11 cellular contexts compared by ENCODE assay signal in the genomic region with DNA sequence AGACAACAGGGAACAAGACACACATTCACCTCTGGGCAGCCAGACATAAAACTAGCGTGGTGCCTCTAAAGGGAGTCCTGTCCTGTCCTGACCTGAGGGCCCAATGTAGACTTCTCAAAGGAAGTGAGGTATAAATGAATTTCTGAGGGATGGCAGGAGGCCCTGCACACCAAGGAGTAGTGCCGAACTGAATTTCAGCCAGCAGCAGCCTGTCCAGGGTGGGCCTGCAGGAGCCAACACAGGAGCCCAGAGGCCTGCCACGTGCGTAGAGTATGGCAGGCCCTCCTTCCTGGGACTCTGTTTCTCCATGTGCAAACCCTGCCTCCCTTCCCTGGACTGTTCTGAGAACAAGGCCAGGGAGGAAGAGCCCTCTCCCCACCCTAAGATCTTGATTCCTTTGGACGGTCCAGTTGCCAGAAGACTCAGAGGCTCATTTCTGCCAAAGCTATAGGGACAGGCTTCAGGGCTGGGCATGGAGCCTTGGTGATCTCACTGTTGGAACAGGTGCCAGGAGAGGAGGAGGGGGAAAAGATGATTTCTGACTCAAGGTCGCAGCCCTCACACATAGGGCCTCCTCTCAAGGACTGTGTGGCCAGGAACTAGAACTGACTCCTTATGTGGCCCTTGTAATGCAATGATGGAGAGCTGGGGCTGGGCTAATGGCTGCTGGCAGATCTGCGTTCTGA. TPM values are rescaled to one million over a fixed set of nuclear protein-coding genes. Genes with fewer than 3 reads are reported as not detected.
DNase-seq lines count a peak whose midpoint lies in the region; ATAC-seq lines count a peak whose summit lies in the region.
"Had no signal": no experiment of that assay in that cellular context is flagged by ENCODE, and none has a peak within 500 bp of the region (broad histone marks: within the 10 kb centered on the region; RNA-seq: fewer than 3 reads in every experiment).

No MANE protein-coding gene starts in this region.

- H3K36me3 ChIP-seq in GM23248 (ENCODE audit: low read depth) (no peaks in the 10 kb centered on the region), adipocyte (ENCODE audit: control insufficient read depth, insufficient read depth, low read length, severe bottlenecking) (no peaks in the 10 kb centered on the region), rectal smooth muscle tissue (ENCODE audit: control insufficient read depth, insufficient read depth, low read length) (no peaks in the 10 kb centered on the region)
- H3K36me3 ChIP-seq: SJSA1 had no signal

- H3K27me3 ChIP-seq in GM23248 (replicated peaks; ENCODE audit: insufficient read depth), result no peaks in the 10 kb centered on the region
- no peaks in the 10 kb centered on the region for H3K27me3 ChIP-seq in adipocyte (replicated peaks; ENCODE audit: control insufficient read depth, insufficient read depth, low read length)
- H3K27me3 ChIP-seq in rectal smooth muscle tissue (ENCODE audit: control insufficient read depth, insufficient read depth, low read length), result no peaks in the 10 kb centered on the region
- H3K27me3 ChIP-seq: SJSA1 had no signal

- no peak overlapping the region for H3K27ac Mint-ChIP-seq in stimulated activated naive B cell treated with anti-CD40 and anti-IgM and Interleukin-4, amounts not matched to agents 10 μg/mL and 1 μg/mL and 100 μg/mL, for 72 hours
- H3K27ac Mint-ChIP-seq: memory B cell had no signal

- H3K9ac ChIP-seq in GM23248 (no peak overlapping the region), adipocyte (ENCODE audit: low read length) (peak overlapping the region; percentile 92), rectal smooth muscle tissue (ENCODE audit: low read length) (no peak overlapping the region)

- peaks cover 22 to 30% of the 10 kb centered on the region in 2 donors for H3K4me1 Mint-ChIP-seq in stimulated activated naive B cell treated with anti-CD40 and anti-IgM and Interleukin-4, amounts not matched to agents 10 μg/mL and 1 μg/mL and 100 μg/mL, for 72 hours

- H3K9me2 ChIP-seq in GM23248 (ENCODE audit: insufficient read depth), result no peaks in the 10 kb centered on the region

- H3K27ac ChIP-seq in GM23248 (peak overlapping the region; percentile 28), rectal smooth muscle tissue (ENCODE audit: low read depth, low read length) (peak overlapping the region; percentile 46)
- H3K27ac ChIP-seq: SJSA1 had no signal

- H3K4me2 ChIP-seq in GM23248 (ENCODE audit: unreplicated experiment), result peak overlapping the region; percentile 89

- H3K4me1 ChIP-seq in GM23248 (ENCODE audit: insufficient read depth) (peaks cover 25% of the 10 kb centered on the region), adipocyte (ENCODE audit: control insufficient read depth, insufficient read depth, low read length) (peaks cover 74% of the 10 kb centered on the region), rectal smooth muscle tissue (ENCODE audit: control insufficient read depth, insufficient read depth, low read length) (peaks cover 16% of the 10 kb centered on the region)

- H3K36me3 Mint-ChIP-seq in stimulated activated naive B cell treated with anti-CD40 and anti-IgM and Interleukin-4, amounts not matched to agents 10 μg/mL and 1 μg/mL and 100 μg/mL, for 72 hours, result peaks cover 4 to 9% of the 10 kb centered on the region in 2 donors
- H3K36me3 Mint-ChIP-seq: memory B cell had no signal

- H3K27me3 Mint-ChIP-seq in stimulated activated naive B cell treated with anti-CD40 and anti-IgM and Interleukin-4, amounts not matched to agents 10 μg/mL and 1 μg/mL and 100 μg/mL, for 72 hours, result peaks cover 12 to 23% of the 10 kb centered on the region in 2 donors

- no peaks in the 10 kb centered on the region for H4K20me1 ChIP-seq in GM23248 (ENCODE audit: insufficient read depth)

- 43 to 46% methylated on average over 7 of the region's 7 CpGs for WGBS in GM23248 (ENCODE audit: low coverage in 1 of 2, low lambda C conversion rate in 2 of 2, missing lambda C conversion rate in 2 of 2), 2 experiments

- H2AFZ ChIP-seq in GM23248, result no peak overlapping the region

- peaks cover 10% of the 10 kb centered on the region for H3F3A ChIP-seq in GM23248 (ENCODE audit: insufficient read depth)

- no peaks in the 10 kb centered on the region for H3K9me3 Mint-ChIP-seq in stimulated activated naive B cell treated with anti-CD40 and anti-IgM and Interleukin-4, amounts not matched to agents 10 μg/mL and 1 μg/mL and 100 μg/mL, for 72 hours
- H3K9me3 Mint-ChIP-seq: memory B cell had no signal

- H3K4me3 ChIP-seq in GM23248 (no peak overlapping the region), adipocyte (ENCODE audit: low read length) (no peak overlapping the region), rectal smooth muscle tissue (ENCODE audit: low read length) (no peak overlapping the region)

- H3K9me3 ChIP-seq in GM23248 (ENCODE audit: low read depth) (no peaks in the 10 kb centered on the region), adipocyte (ENCODE audit: control insufficient read depth, low read length) (no peaks in the 10 kb centered on the region)
- H3K9me3 ChIP-seq: SJSA1 had no signal

- DNase-seq in GM23248, result peak; percentile 88
- peak; percentile 17 for DNase-seq in adipocyte (ENCODE audit: low read depth)
- DNase-seq in left cardiac atrium, result no peak
- no peak for DNase-seq in stimulated activated naive B cell treated with anti-CD40 and anti-IgM and Interleukin-4, amounts not matched to agents 10 μg/mL and 1 μg/mL and 100 μg/mL, for 72 hours
- no peak for DNase-seq in foreskin melanocyte
- DNase-seq: effector CD4-positive, alpha-beta T cell had no signal

- no peak overlapping the region for H3K4me3 Mint-ChIP-seq in stimulated activated naive B cell treated with anti-CD40 and anti-IgM and Interleukin-4, amounts not matched to agents 10 μg/mL and 1 μg/mL and 100 μg/mL, for 72 hours

- intact Hi-C loops in left cardiac atrium (cut with DNase I), result no loop called here

- in situ Hi-C loops in GM23248 (cut with MboI), result no loop called here

- H3K79me2 ChIP-seq in GM23248 (ENCODE audit: insufficient read depth), result no peaks in the 10 kb centered on the region

- ATAC-seq in left cardiac atrium, result peak; percentile 9 to 53
- no peak for ATAC-seq in stimulated activated naive B cell treated with anti-CD40 and anti-IgM and Interleukin-4, amounts not matched to agents 10 μg/mL and 1 μg/mL and 100 μg/mL, for 72 hours (replicated peaks)
- no peak for ATAC-seq in HG03378 (IDR thresholded peaks at IDR 0.05; ENCODE audit: unreplicated experiment)
- no peak for ATAC-seq in esophagus mucosa

RNA-seq across cellular contexts. Expression of a gene that starts 1.8 kb away (rescaled TPM):
- 0.51 and 2.1 TPM in 2 replicates for total RNA-seq in GM23248 (2014; rRNA removed; shearing (Covaris generic))
- polyA plus RNA-seq in GM23248 (2016; fragmentation: Nextera tagmentation; extraction: Ambion mirVana), result 3.9 and 4.0 TPM in 2 replicates
- 1,000 to 10,000 TPM; 2,432 to 3,075 TPM for total RNA-seq in left cardiac atrium
- total RNA-seq in esophagus mucosa, result 0.36 TPM

RNA-seq across cellular contexts. Expression of a gene that starts 38.4 kb away (rescaled TPM):
- 34.4 and 50.9 TPM in 2 replicates for total RNA-seq in GM23248 (2014; rRNA removed; shearing (Covaris generic))
- 96.0 and 99.6 TPM in 2 replicates for polyA plus RNA-seq in GM23248 (2016; fragmentation: Nextera tagmentation; extraction: Ambion mirVana)
- total RNA-seq in left cardiac atrium (1 to 10 TPM; 2.4 to 2.9 TPM), esophagus mucosa (109 TPM)

Comparison
In these comparisons a context has a peak if more than half of its experiments do, and no peak if none do; other contexts are left out.
1. DNase-seq: peak in GM23248 (single experiment) and adipocyte (single experiment); none in left cardiac atrium (single experiment), stimulated activated naive B cell treated with anti-CD40 and anti-IgM and Interleukin-4, amounts not matched to agents 10 μg/mL and 1 μg/mL and 100 μg/mL, for 72 hours (single experiment) and foreskin melanocyte (single experiment).
2. ATAC-seq: peak in left cardiac atrium (2 of 2); none in stimulated activated naive B cell treated with anti-CD40 and anti-IgM and Interleukin-4, amounts not matched to agents 10 μg/mL and 1 μg/mL and 100 μg/mL, for 72 hours (0 of 2), HG03378 (single experiment) and esophagus mucosa (single experiment).
3. RNA of a gene that starts 1.8 kb away (total RNA-seq): 2,432 to 3,075 TPM in left cardiac atrium; 0.51 to 2.1 TPM in GM23248 and 0.36 TPM in esophagus mucosa (single experiment); every median in the first group is over 100 times any median in the second.